ENCODE assay signal across 22 cellular contexts in the genomic region with DNA sequence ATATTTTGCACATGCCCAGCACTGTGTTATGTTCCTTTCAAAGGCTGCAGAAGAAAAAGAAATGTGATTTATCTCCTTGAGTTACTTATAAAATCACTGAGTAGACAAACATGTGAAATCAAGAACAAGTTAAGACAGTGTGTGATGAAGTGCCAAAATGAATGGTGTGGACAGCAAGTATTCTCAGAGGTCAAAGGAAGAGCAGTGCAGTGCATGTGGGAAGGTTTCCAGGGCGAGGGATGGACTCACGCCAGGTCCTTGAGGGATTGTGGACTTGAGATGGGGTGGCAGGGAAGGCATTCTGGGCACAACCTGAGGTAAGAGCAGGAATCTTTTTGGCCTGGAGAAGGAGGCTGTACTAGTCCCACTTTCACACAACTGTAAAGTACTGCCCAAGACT.
DNase-seq lines count a peak whose midpoint lies in the region; ATAC-seq and TF ChIP-seq lines count a peak whose summit lies in the region.
"Had no signal": no experiment of that assay in that cellular context is flagged by ENCODE, and none has a peak within 500 bp of the region (broad histone marks: within the 10 kb centered on the region; RNA-seq: fewer than 3 reads in every experiment).

No MANE protein-coding gene starts in this region.

- H3K36me3 Mint-ChIP-seq in Caco-2 (ENCODE audit: insufficient read depth, unreplicated experiment) (peaks cover 18% of the 10 kb centered on the region), progenitor cell of endocrine pancreas (ENCODE audit: insufficient read depth) (peaks cover 43% of the 10 kb centered on the region)

- no peak overlapping the region for H3K4me3 ChIP-seq in Caco-2 (ENCODE audit: low read depth, low read length)
- H3K4me3 ChIP-seq: colonic mucosa, gastroesophageal sphincter, skin epidermis had no signal

- H3K4me1 Mint-ChIP-seq in Caco-2 (ENCODE audit: low read depth, unreplicated experiment) (peaks cover 13% of the 10 kb centered on the region), progenitor cell of endocrine pancreas (ENCODE audit: low read depth) (peaks cover 3% of the 10 kb centered on the region)
- H3K4me1 Mint-ChIP-seq: H9 had no signal

- H3K27ac Mint-ChIP-seq in Caco-2 (ENCODE audit: unreplicated experiment) (peak overlapping the region; percentile 11), progenitor cell of endocrine pancreas (peak overlapping the region; percentile 53)
- H3K27ac Mint-ChIP-seq: activated naive CD8-positive, alpha-beta T cell; WTC11 had no signal

- DNase-seq in Caco-2 (no peak), fibroblast of peridontal ligament (ENCODE audit: extremely low read depth) (peak; percentile 19), progenitor cell of endocrine pancreas (ENCODE audit: low spot score, unreplicated experiment) (no peak), SHP77 (lab: John Stamatoyannopoulos, UW) (no peak), GM20000 (ENCODE audit: low spot score) (no peak), NCI-H2171 (lab: John Stamatoyannopoulos, UW) (no peak), HT-29 (ENCODE audit: low spot score) (no peak)
- DNase-seq: activated CD4-positive, alpha-beta T cell treated with anti-CD3 and anti-CD28 coated beads, Interleukin-2, amount 50 U/mL, for 4 hours; activated CD8-positive, alpha-beta memory T cell treated with anti-CD3 and anti-CD28 coated beads, Interleukin-2, amount 50 U/mL, for 4 hours; colonic mucosa; H9; NCI-H1092 treated with DMSO at 0.1 percent for 48 hours; NCI-H187 treated with DMSO at 0.1 percent for 48 hours; NCI-H748 treated with DMSO at 0.1 percent for 48 hours; stimulated activated CD4-positive, alpha-beta T cell treated with anti-CD3 and anti-CD28 coated beads, Interleukin-1b, Interleukin-23, amount 100 ng/mL, for 48 hours had no signal

- no peaks in the 10 kb centered on the region for H3K36me3 ChIP-seq in Caco-2 (ENCODE audit: control insufficient read depth, insufficient read depth, low read length)
- H3K36me3 ChIP-seq: colonic mucosa had no signal

- H3K9me3 ChIP-seq in Caco-2, result no peaks in the 10 kb centered on the region
- H3K9me3 ChIP-seq: colonic mucosa, gastroesophageal sphincter had no signal

- no peaks in the 10 kb centered on the region for H3K27me3 Mint-ChIP-seq in Caco-2 (ENCODE audit: insufficient read depth, unreplicated experiment)
- no peaks in the 10 kb centered on the region for H3K27me3 Mint-ChIP-seq in progenitor cell of endocrine pancreas
- H3K27me3 Mint-ChIP-seq: activated naive CD8-positive, alpha-beta T cell had no signal

- H3K4me3 Mint-ChIP-seq in Caco-2 (ENCODE audit: unreplicated experiment) (no peak overlapping the region), progenitor cell of endocrine pancreas (ENCODE audit: low read depth) (no peak overlapping the region)
- H3K4me3 Mint-ChIP-seq: activated naive CD8-positive, alpha-beta T cell; H9; neural crest cell; WTC11 had no signal

- peaks cover 26% of the 10 kb centered on the region for H3K4me1 ChIP-seq in Caco-2
- H3K4me1 ChIP-seq: colonic mucosa had no signal

- peak; percentile 92 for ATAC-seq in SK-N-SH treated with all-trans-retinoic acid at 6 μM for 48 hours
- ATAC-seq: esophagus mucosa, gastroesophageal sphincter, WTC11 had no signal

- intact Hi-C loops in Caco-2 (cut with micrococcal nuclease; ENCODE audit: unreplicated experiment), result no loop called here

- TF ChIP-seq CTCF in Caco-2 (IDR thresholded peaks at IDR 0.05; ENCODE audit: insufficient read depth in 1 of 2, low read depth in 1 of 2, low read length in 1 of 2, severe bottlenecking in 1 of 2, unreplicated experiment in 1 of 2) (no peak), progenitor cell of endocrine pancreas (IDR thresholded peaks at IDR 0.05; ENCODE audit: unreplicated experiment) (no peak), GM20000 (IDR thresholded peaks at IDR 0.05; ENCODE audit: extremely low read depth, missing control alignments) (no peak)

- no peaks in the 10 kb centered on the region for H3K27me3 ChIP-seq in Caco-2 (replicated peaks; ENCODE audit: control insufficient read depth, insufficient read depth, low read length)
- H3K27me3 ChIP-seq: colonic mucosa, gastroesophageal sphincter had no signal

- BruUV-seq in Caco-2 (replicated peaks; lab: Mats Ljungman, UMichigan), result no TSS peak

- CTCF ChIA-PET in Caco-2 (lab: Charles Lee), result no interaction called here

- POLR2A ChIA-PET in Caco-2 (lab: Charles Lee), result no interaction called here

- H3K9me3 Mint-ChIP-seq in Caco-2 (ENCODE audit: unreplicated experiment) (peaks cover 11% of the 10 kb centered on the region), progenitor cell of endocrine pancreas (ENCODE audit: low read depth) (no peaks in the 10 kb centered on the region)

TF ChIP-seq in SK-N-SH treated with all-trans-retinoic acid at 6 μM for 48 hours, 23 proteins besides CTCF, POLR2A, EP300 and RAD21:
- TF ChIP-seq, protein P1, sequence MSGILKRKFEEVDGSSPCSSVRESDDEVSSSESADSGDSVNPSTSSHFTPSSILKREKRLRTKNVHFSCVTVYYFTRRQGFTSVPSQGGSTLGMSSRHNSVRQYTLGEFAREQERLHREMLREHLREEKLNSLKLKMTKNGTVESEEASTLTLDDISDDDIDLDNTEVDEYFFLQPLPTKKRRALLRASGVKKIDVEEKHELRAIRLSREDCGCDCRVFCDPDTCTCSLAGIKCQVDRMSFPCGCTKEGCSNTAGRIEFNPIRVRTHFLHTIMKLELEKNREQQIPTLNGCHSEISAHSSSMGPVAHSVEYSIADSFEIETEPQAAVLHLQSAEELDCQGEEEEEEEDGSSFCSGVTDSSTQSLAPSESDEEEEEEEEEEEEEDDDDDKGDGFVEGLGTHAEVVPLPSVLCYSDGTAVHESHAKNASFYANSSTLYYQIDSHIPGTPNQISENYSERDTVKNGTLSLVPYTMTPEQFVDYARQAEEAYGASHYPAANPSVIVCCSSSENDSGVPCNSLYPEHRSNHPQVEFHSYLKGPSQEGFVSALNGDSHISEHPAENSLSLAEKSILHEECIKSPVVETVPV (CRISPR knock-in tag; IDR thresholded peaks at IDR 0.05), result no peak
- no peak for TF ChIP-seq RARB (CRISPR knock-in tag; IDR thresholded peaks at IDR 0.05)
- no peak; the same call in 1 of the 2 replicates for TF ChIP-seq TOX (CRISPR knock-in tag; IDR thresholded peaks at IDR 0.05; ENCODE audit: borderline replicate concordance)
- TF ChIP-seq ISL1 (CRISPR knock-in tag; IDR thresholded peaks at IDR 0.05), result no peak
